Comparison of ENCODE assay signal across 1 cellular context in the genomic region with DNA sequence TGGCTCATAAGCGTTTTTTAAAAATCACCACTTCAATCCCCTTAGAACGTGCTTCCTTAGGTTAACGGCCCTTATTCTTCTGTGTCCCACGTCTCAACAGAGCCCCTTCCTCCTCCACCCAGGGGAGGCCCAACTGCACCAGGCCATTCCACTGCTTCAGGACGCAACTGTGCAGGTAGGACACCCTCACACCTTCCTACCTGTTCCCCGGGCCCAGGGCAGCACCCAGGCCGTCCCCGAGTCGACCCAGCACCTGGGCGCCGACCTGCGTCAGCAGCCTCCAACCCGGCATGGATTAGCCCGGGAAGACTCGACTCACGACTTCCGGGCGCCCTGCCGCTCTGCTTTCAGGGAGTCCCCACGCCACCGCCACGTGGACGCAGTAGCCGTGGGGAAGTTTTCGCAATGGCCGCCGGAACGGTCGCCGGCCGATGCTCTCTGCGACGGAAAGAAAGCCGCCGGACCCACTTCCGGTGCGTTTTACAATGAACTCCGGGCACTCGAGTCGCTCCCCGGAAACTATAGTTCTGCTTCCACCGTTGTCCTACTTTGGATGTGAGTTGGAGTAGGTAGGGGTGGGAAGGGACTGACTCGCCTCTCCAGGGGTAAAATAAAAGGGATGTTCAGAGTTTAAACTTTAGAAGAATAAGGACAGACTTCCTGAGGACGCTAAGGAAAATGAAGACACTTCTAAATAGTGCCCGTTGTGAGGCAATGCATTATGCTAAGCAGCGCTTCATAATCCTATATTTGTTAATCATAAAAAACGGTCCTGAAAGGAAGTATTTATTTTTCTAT.
TF ChIP-seq lines count a peak whose summit lies in the region.

A gene (minus strand): TSS at position 442 of the 798 bp plus-strand sequence. CDS start 150 bp downstream, at position 292.

TF ChIP-seq in GM12878, 131 proteins besides CTCF, POLR2A, EP300 and RAD21 (continued from another document and continues in another):
- TF ChIP-seq, protein P1, sequence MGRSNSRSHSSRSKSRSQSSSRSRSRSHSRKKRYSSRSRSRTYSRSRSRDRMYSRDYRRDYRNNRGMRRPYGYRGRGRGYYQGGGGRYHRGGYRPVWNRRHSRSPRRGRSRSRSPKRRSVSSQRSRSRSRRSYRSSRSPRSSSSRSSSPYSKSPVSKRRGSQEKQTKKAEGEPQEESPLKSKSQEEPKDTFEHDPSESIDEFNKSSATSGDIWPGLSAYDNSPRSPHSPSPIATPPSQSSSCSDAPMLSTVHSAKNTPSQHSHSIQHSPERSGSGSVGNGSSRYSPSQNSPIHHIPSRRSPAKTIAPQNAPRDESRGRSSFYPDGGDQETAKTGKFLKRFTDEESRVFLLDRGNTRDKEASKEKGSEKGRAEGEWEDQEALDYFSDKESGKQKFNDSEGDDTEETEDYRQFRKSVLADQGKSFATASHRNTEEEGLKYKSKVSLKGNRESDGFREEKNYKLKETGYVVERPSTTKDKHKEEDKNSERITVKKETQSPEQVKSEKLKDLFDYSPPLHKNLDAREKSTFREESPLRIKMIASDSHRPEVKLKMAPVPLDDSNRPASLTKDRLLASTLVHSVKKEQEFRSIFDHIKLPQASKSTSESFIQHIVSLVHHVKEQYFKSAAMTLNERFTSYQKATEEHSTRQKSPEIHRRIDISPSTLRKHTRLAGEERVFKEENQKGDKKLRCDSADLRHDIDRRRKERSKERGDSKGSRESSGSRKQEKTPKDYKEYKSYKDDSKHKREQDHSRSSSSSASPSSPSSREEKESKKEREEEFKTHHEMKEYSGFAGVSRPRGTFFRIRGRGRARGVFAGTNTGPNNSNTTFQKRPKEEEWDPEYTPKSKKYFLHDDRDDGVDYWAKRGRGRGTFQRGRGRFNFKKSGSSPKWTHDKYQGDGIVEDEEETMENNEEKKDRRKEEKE (IDR thresholded peaks at IDR 0.05): peak; percentile 37; the same call in 1 of the 2 replicates
- TF ChIP-seq NR2C1 (IDR thresholded peaks at IDR 0.05) (peak; percentile 81), MYC (IDR thresholded peaks at IDR 0.05; ENCODE audit: insufficient read depth, insufficient read length, insufficient replicate concordance, low read length, severe bottlenecking) (peak; percentile 99), ZNF217 (IDR thresholded peaks at IDR 0.05) (0 out of 2 replicates have a peak, but pooled peaks have one; percentile 54), SREBF2 (IDR thresholded peaks at IDR 0.05; ENCODE audit: low read length) (peak; percentile 70), SUPT20H (IDR thresholded peaks at IDR 0.05; ENCODE audit: borderline replicate concordance, control insufficient read depth, low read depth, low read length) (no peak), IRF4 (IDR thresholded peaks at IDR 0.05; ENCODE audit: low read depth, low read length) (0 out of 2 replicates have a peak, but pooled peaks have one; percentile 38), NBN (IDR thresholded peaks at IDR 0.05) (peak; percentile 89), SMAD5 (IDR thresholded peaks at IDR 0.05; ENCODE audit: low read depth) (no peak), SMAD1 (IDR thresholded peaks at IDR 0.05; ENCODE audit: low read depth, partially characterized antibody) (no peak), MTA2 (IDR thresholded peaks at IDR 0.05; ENCODE audit: low read depth) (peak; percentile 41; the same call in 1 of the 2 replicates), SMARCA5 (IDR thresholded peaks at IDR 0.05) (peak; percentile 84), RBBP5 (conservative IDR thresholded peaks at IDR 0.05) (no peak; the same call in 1 of the 2 replicates), ESRRA (IDR thresholded peaks at IDR 0.05; ENCODE audit: low read length) (peak; percentile 62; the same call in 1 of the 2 replicates), GABPA (IDR thresholded peaks at IDR 0.05; ENCODE audit: low read depth) (peak; percentile 100), BHLHE40 (IDR thresholded peaks at IDR 0.05; ENCODE audit: borderline replicate concordance in 1 of 2, low read depth in 2 of 2, low read length in 1 of 2) (peak; percentile 55 to 67; a peak in 3 of 4 replicates), ZSCAN29 (IDR thresholded peaks at IDR 0.05) (no peak), ZNF384 (IDR thresholded peaks at IDR 0.05; ENCODE audit: borderline replicate concordance, low read depth, low read length) (no peak), JUNB (IDR thresholded peaks at IDR 0.05) (no peak; the same call in 1 of the 2 replicates), IKZF2 (IDR thresholded peaks at IDR 0.05) (peak; percentile 64 to 67), NR2F1 (conservative IDR thresholded peaks at IDR 0.05) (peak; percentile 46; the same call in 1 of the 2 replicates), NFYA (IDR thresholded peaks at IDR 0.05; ENCODE audit: borderline replicate concordance, low read depth, low read length) (no peak), HCFC1 (IDR thresholded peaks at IDR 0.05; ENCODE audit: low read length) (peak; percentile 92), SIX5 (IDR thresholded peaks at IDR 0.05; ENCODE audit: low read depth, low read length, severe bottlenecking) (peak; percentile 81)
- TF ChIP-seq, protein P2, sequence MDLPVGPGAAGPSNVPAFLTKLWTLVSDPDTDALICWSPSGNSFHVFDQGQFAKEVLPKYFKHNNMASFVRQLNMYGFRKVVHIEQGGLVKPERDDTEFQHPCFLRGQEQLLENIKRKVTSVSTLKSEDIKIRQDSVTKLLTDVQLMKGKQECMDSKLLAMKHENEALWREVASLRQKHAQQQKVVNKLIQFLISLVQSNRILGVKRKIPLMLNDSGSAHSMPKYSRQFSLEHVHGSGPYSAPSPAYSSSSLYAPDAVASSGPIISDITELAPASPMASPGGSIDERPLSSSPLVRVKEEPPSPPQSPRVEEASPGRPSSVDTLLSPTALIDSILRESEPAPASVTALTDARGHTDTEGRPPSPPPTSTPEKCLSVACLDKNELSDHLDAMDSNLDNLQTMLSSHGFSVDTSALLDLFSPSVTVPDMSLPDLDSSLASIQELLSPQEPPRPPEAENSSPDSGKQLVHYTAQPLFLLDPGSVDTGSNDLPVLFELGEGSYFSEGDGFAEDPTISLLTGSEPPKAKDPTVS (IDR thresholded peaks at IDR 0.05; ENCODE audit: low read depth, low read length): peak; percentile 85; the same call in 1 of the 2 replicates
- TF ChIP-seq, protein P3, sequence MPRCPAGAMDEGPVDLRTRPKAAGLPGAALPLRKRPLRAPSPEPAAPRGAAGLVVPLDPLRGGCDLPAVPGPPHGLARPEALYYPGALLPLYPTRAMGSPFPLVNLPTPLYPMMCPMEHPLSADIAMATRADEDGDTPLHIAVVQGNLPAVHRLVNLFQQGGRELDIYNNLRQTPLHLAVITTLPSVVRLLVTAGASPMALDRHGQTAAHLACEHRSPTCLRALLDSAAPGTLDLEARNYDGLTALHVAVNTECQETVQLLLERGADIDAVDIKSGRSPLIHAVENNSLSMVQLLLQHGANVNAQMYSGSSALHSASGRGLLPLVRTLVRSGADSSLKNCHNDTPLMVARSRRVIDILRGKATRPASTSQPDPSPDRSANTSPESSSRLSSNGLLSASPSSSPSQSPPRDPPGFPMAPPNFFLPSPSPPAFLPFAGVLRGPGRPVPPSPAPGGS (IDR thresholded peaks at IDR 0.05; ENCODE audit: borderline replicate concordance, insufficient read depth, low read depth, low read length, poor library complexity, severe bottlenecking): peak; percentile 37
- TF ChIP-seq, protein P4, sequence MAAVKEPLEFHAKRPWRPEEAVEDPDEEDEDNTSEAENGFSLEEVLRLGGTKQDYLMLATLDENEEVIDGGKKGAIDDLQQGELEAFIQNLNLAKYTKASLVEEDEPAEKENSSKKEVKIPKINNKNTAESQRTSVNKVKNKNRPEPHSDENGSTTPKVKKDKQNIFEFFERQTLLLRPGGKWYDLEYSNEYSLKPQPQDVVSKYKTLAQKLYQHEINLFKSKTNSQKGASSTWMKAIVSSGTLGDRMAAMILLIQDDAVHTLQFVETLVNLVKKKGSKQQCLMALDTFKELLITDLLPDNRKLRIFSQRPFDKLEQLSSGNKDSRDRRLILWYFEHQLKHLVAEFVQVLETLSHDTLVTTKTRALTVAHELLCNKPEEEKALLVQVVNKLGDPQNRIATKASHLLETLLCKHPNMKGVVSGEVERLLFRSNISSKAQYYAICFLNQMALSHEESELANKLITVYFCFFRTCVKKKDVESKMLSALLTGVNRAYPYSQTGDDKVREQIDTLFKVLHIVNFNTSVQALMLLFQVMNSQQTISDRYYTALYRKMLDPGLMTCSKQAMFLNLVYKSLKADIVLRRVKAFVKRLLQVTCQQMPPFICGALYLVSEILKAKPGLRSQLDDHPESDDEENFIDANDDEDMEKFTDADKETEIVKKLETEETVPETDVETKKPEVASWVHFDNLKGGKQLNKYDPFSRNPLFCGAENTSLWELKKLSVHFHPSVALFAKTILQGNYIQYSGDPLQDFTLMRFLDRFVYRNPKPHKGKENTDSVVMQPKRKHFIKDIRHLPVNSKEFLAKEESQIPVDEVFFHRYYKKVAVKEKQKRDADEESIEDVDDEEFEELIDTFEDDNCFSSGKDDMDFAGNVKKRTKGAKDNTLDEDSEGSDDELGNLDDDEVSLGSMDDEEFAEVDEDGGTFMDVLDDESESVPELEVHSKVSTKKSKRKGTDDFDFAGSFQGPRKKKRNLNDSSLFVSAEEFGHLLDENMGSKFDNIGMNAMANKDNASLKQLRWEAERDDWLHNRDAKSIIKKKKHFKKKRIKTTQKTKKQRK (IDR thresholded peaks at IDR 0.05; ENCODE audit: low read depth, low read length): no peak
- TF ChIP-seq, protein P5, sequence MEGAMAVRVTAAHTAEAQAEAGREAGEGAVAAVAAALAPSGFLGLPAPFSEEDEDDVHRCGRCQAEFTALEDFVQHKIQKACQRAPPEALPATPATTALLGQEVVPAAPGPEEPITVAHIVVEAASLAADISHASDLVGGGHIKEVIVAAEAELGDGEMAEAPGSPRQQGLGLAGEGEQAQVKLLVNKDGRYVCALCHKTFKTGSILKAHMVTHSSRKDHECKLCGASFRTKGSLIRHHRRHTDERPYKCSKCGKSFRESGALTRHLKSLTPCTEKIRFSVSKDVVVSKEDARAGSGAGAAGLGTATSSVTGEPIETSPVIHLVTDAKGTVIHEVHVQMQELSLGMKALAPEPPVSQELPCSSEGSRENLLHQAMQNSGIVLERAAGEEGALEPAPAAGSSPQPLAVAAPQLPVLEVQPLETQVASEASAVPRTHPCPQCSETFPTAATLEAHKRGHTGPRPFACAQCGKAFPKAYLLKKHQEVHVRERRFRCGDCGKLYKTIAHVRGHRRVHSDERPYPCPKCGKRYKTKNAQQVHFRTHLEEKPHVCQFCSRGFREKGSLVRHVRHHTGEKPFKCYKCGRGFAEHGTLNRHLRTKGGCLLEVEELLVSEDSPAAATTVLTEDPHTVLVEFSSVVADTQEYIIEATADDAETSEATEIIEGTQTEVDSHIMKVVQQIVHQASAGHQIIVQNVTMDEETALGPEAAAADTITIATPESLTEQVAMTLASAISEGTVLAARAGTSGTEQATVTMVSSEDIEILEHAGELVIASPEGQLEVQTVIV (IDR thresholded peaks at IDR 0.05; ENCODE audit: borderline replicate concordance, partially characterized antibody): peak; percentile 67
- TF ChIP-seq, protein P6, sequence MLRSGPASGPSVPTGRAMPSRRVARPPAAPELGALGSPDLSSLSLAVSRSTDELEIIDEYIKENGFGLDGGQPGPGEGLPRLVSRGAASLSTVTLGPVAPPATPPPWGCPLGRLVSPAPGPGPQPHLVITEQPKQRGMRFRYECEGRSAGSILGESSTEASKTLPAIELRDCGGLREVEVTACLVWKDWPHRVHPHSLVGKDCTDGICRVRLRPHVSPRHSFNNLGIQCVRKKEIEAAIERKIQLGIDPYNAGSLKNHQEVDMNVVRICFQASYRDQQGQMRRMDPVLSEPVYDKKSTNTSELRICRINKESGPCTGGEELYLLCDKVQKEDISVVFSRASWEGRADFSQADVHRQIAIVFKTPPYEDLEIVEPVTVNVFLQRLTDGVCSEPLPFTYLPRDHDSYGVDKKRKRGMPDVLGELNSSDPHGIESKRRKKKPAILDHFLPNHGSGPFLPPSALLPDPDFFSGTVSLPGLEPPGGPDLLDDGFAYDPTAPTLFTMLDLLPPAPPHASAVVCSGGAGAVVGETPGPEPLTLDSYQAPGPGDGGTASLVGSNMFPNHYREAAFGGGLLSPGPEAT (IDR thresholded peaks at IDR 0.05; ENCODE audit: low read depth): peak; percentile 94
- TF ChIP-seq, protein P7, sequence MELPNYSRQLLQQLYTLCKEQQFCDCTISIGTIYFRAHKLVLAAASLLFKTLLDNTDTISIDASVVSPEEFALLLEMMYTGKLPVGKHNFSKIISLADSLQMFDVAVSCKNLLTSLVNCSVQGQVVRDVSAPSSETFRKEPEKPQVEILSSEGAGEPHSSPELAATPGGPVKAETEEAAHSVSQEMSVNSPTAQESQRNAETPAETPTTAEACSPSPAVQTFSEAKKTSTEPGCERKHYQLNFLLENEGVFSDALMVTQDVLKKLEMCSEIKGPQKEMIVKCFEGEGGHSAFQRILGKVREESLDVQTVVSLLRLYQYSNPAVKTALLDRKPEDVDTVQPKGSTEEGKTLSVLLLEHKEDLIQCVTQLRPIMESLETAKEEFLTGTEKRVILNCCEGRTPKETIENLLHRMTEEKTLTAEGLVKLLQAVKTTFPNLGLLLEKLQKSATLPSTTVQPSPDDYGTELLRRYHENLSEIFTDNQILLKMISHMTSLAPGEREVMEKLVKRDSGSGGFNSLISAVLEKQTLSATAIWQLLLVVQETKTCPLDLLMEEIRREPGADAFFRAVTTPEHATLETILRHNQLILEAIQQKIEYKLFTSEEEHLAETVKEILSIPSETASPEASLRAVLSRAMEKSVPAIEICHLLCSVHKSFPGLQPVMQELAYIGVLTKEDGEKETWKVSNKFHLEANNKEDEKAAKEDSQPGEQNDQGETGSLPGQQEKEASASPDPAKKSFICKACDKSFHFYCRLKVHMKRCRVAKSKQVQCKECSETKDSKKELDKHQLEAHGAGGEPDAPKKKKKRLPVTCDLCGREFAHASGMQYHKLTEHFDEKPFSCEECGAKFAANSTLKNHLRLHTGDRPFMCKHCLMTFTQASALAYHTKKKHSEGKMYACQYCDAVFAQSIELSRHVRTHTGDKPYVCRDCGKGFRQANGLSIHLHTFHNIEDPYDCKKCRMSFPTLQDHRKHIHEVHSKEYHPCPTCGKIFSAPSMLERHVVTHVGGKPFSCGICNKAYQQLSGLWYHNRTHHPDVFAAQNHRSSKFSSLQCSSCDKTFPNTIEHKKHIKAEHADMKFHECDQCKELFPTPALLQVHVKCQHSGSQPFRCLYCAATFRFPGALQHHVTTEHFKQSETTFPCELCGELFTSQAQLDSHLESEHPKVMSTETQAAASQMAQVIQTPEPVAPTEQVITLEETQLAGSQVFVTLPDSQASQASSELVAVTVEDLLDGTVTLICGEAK (IDR thresholded peaks at IDR 0.05; ENCODE audit: borderline replicate concordance): peak; percentile 99
- TF ChIP-seq, protein P8, sequence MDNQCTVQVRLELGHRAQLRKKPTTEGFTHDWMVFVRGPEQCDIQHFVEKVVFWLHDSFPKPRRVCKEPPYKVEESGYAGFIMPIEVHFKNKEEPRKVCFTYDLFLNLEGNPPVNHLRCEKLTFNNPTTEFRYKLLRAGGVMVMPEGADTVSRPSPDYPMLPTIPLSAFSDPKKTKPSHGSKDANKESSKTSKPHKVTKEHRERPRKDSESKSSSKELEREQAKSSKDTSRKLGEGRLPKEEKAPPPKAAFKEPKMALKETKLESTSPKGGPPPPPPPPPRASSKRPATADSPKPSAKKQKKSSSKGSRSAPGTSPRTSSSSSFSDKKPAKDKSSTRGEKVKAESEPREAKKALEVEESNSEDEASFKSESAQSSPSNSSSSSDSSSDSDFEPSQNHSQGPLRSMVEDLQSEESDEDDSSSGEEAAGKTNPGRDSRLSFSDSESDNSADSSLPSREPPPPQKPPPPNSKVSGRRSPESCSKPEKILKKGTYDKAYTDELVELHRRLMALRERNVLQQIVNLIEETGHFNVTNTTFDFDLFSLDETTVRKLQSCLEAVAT (IDR thresholded peaks at IDR 0.05): peak; percentile 99
